In genomic region chr5:2999926-3000325, GRCh38 we compare ENCODE assay signal across 22 cellular contexts.
"Had no signal": no experiment of that assay in that cellular context is flagged by ENCODE, and none has a peak within 500 bp of the region (broad histone marks: within the 10 kb centered on the region; RNA-seq: fewer than 3 reads in every experiment).

No MANE protein-coding gene starts in this region.

- DNase-seq: dermis blood vessel endothelial cell; dorsolateral prefrontal cortex; effector CD8-positive, alpha-beta T cell; effector memory CD8-positive, alpha-beta T cell; endodermal cell; erythroblast; esophagus squamous epithelium; foreskin fibroblast; foreskin melanocyte; gastrocnemius medialis; glutamatergic neuron; heart right ventricle; hippocampal formation; left cardiac atrium; left lung; left ventricle myocardium superior; lower lobe of right lung; mesenchymal stem cell; midbrain had no signal

- H3K27ac ChIP-seq: coronary artery, dorsolateral prefrontal cortex, epithelial cell of prostate, esophagus squamous epithelium, gastrocnemius medialis, heart right ventricle, left lung, lower lobe of right lung had no signal

- H3K4me3 Mint-ChIP-seq: effector memory CD8-positive, alpha-beta T cell; endodermal cell had no signal

- ATAC-seq: effector memory CD8-positive, alpha-beta T cell; esophagus mucosa; gastrocnemius medialis; heart right ventricle; left cardiac atrium; left lung; left ventricle myocardium superior; lower lobe of right lung had no signal

- H3K36me3 ChIP-seq: esophagus squamous epithelium, gastrocnemius medialis, heart right ventricle, left lung, lower lobe of right lung had no signal

- H3K4me3 ChIP-seq: coronary artery, dorsolateral prefrontal cortex, esophagus squamous epithelium, gastrocnemius medialis, heart right ventricle, left lung, lower lobe of right lung had no signal

- H3K27ac Mint-ChIP-seq: effector memory CD8-positive, alpha-beta T cell; endodermal cell had no signal

- H3K27me3 Mint-ChIP-seq: effector memory CD8-positive, alpha-beta T cell had no signal

- H3K4me1 Mint-ChIP-seq: endodermal cell had no signal

- H3K27me3 ChIP-seq: esophagus squamous epithelium, gastrocnemius medialis had no signal

- H3K9me3 ChIP-seq: esophagus squamous epithelium, gastrocnemius medialis, lower lobe of right lung had no signal

- H3K4me1 ChIP-seq: esophagus squamous epithelium, gastrocnemius medialis, heart right ventricle, left lung, lower lobe of right lung had no signal
